In genomic region chr14:21419528-21419927, GRCh38 we compare ENCODE assay signal across 30 cellular contexts.
"Had no signal": no experiment of that assay in that cellular context is flagged by ENCODE, and none has a peak within 500 bp of the region (broad histone marks: within the 10 kb centered on the region; RNA-seq: fewer than 3 reads in every experiment).

No MANE protein-coding gene starts in this region.

- H3K27me3 ChIP-seq: left lung, neural progenitor cell, ovary, right atrium auricular region, right lobe of liver, suprapubic skin, tibial artery, upper lobe of right lung had no signal

- H3K9me3 Mint-ChIP-seq: mesothelial cell of epicardium; naive B cell; natural killer cell; nephron progenitor cell; neural progenitor cell; stimulated activated memory B cell treated with anti-CD40 and anti-IgM and Interleukin-4, amounts not matched to agents 10 μg/mL and 1 μg/mL and 100 μg/mL, for 72 hours had no signal

- H3K27me3 Mint-ChIP-seq: naive B cell; progenitor cell of endocrine pancreas; stimulated activated memory B cell treated with anti-CD40 and anti-IgM and Interleukin-4, amounts not matched to agents 10 μg/mL and 1 μg/mL and 100 μg/mL, for 72 hours had no signal

- H3K4me3 Mint-ChIP-seq: mesothelial cell of epicardium; natural killer cell; nephron progenitor cell; neural progenitor cell; stimulated activated memory B cell treated with anti-CD40 and anti-IgM and Interleukin-4, amounts not matched to agents 10 μg/mL and 1 μg/mL and 100 μg/mL, for 72 hours had no signal

- H3K9me3 ChIP-seq: left lung, lower lobe of right lung, ovary, right atrium auricular region, right lobe of liver, suprapubic skin, thoracic aorta, tibial artery, upper lobe of right lung had no signal

- H3K4me1 Mint-ChIP-seq: mesothelial cell of epicardium; naive B cell; nephron progenitor cell; neural progenitor cell; stimulated activated memory B cell treated with anti-CD40 and anti-IgM and Interleukin-4, amounts not matched to agents 10 μg/mL and 1 μg/mL and 100 μg/mL, for 72 hours had no signal

- H3K4me1 ChIP-seq: left lung, lower lobe of right lung, neural progenitor cell, right atrium auricular region, right lobe of liver, suprapubic skin, tibial artery, upper lobe of right lung had no signal

- FAIRE-seq: islet of Langerhans, kidney, urothelium cell line had no signal

- H3K27ac ChIP-seq: left lung, lower lobe of right lung, neural progenitor cell, ovary, right atrium auricular region, right lobe of liver, suprapubic skin, thoracic aorta, tibial artery, upper lobe of right lung had no signal

- H3K4me3 ChIP-seq: left lung, lower lobe of right lung, neural progenitor cell, ovary, right atrium auricular region, right lobe of liver, smooth muscle cell, suprapubic skin, thoracic aorta, tibial artery, upper lobe of right lung had no signal

- H3K9ac ChIP-seq: neural progenitor cell had no signal

- H3K36me3 ChIP-seq: ovary had no signal

- ATAC-seq: left colon; left lung; lower lobe of right lung; natural killer cell; stimulated activated memory B cell treated with anti-CD40 and anti-IgM and Interleukin-4, amounts not matched to agents 10 μg/mL and 1 μg/mL and 100 μg/mL, for 72 hours; upper lobe of right lung had no signal

- DNase-seq: hippocampal formation; kidney; left colon; left lung; lower lobe of right lung; mammary epithelial cell; mesendoderm; naive B cell; natural killer cell; nephron progenitor cell; ovary; right lobe of liver; stimulated activated CD4-positive, alpha-beta T cell treated with anti-CD3 and anti-CD28 coated beads, Interleukin-1b, Interleukin-23, amount 100 ng/mL, for 48 hours; stimulated activated CD4-positive, alpha-beta T cell treated with anti-CD3 and anti-CD28 coated beads, Interleukin-2, amount 100 ng/mL, for 48 hours; stimulated activated CD4-positive, alpha-beta T cell treated with anti-CD3 and anti-CD28 coated beads, Interleukin-4, amount 100 ng/mL, for 4 hours; stimulated activated CD8-positive, alpha-beta memory T cell treated with anti-CD3 and anti-CD28 coated beads, Interleukin-4, amount 100 ng/mL, for 48 hours; stimulated activated naive CD4-positive, alpha-beta T cell treated with Interleukin-2 at 50 U/mL for 16 hours; tibial artery; trophoblast cell; upper lobe of right lung had no signal

- H3K27ac Mint-ChIP-seq: mesothelial cell of epicardium; natural killer cell; neural progenitor cell; stimulated activated memory B cell treated with anti-CD40 and anti-IgM and Interleukin-4, amounts not matched to agents 10 μg/mL and 1 μg/mL and 100 μg/mL, for 72 hours had no signal

- H3K4me2 ChIP-seq: neural progenitor cell, smooth muscle cell had no signal

- H2AFZ ChIP-seq: neural progenitor cell had no signal
